Comparison of ENCODE assay signal across 8 cellular contexts in the genomic region with DNA sequence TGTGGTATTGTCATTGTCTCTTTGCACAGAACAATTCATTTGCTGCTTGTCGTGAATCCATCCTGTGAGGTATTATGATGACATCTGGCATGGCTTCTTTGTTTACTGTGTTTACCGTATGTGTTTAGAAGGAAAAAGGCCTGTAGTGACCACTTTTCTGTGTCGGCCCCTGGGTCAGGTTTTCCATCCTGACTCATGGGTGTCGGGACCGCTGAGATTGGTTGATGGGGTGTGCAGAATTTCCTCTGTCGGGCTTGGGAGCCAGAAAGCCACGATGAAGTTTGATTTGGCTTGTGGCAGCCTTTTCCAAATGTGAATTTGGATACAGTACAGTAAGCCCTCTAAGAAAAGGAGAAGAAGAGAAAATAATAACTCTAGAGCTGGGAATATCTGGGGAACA.
DNase-seq lines count a peak whose midpoint lies in the region; ATAC-seq and TF ChIP-seq lines count a peak whose summit lies in the region.

No MANE protein-coding gene starts in this region.

- peak overlapping the region; percentile 97 for H3K27ac ChIP-seq in GM23248

- H4K20me1 ChIP-seq in GM23248 (ENCODE audit: insufficient read depth): peaks cover 24% of the 10 kb centered on the region

- DNase-seq in GM23248 (peak; percentile 87), T1000 (lab: John Stamatoyannopoulos, UW) (peak; percentile 44), glutamatergic neuron (no peak), renal cortical epithelial cell (ENCODE audit: low read depth) (peak; percentile 63), G401 (ENCODE audit: low spot score) (no peak), COR-L47 (lab: John Stamatoyannopoulos, UW) (no peak), foreskin melanocyte (no peak)

- H3K4me3 Mint-ChIP-seq in glutamatergic neuron (ENCODE audit: unreplicated experiment): peak overlapping the region; percentile 1

- H3K4me1 Mint-ChIP-seq in glutamatergic neuron (ENCODE audit: low read depth, unreplicated experiment): peaks cover 9% of the 10 kb centered on the region

- H3K36me3 Mint-ChIP-seq in glutamatergic neuron (ENCODE audit: unreplicated experiment): no peaks in the 10 kb centered on the region

- peak overlapping the region; percentile 87 for H3K9ac ChIP-seq in GM23248

- peaks cover 82% of the 10 kb centered on the region for H3K4me1 ChIP-seq in GM23248 (ENCODE audit: insufficient read depth)

- WGBS in GM23248 (ENCODE audit: low coverage in 1 of 2, low lambda C conversion rate in 2 of 2, missing lambda C conversion rate in 2 of 2), 2 experiments: 1 to 2% methylated on average over 7 of the region's 7 CpGs

- H3K36me3 ChIP-seq in GM23248 (ENCODE audit: low read depth): 0 out of 2 replicates have a peak, but pooled peaks cover 5% of the 10 kb centered on the region

- ATAC-seq in HG02938 (IDR thresholded peaks at IDR 0.05; ENCODE audit: unreplicated experiment): no peak

- no peak for TF ChIP-seq CTCF in glutamatergic neuron (IDR thresholded peaks at IDR 0.05; ENCODE audit: partially characterized antibody, unreplicated experiment)

- H3K4me2 ChIP-seq in GM23248 (ENCODE audit: unreplicated experiment): peak overlapping the region; percentile 76

- no peaks in the 10 kb centered on the region for H3K9me2 ChIP-seq in GM23248 (ENCODE audit: insufficient read depth)

- H3K27ac Mint-ChIP-seq in glutamatergic neuron (ENCODE audit: unreplicated experiment): peak overlapping the region; percentile 13

- no peaks in the 10 kb centered on the region for H3K9me3 ChIP-seq in GM23248 (ENCODE audit: low read depth)

- H2AFZ ChIP-seq in GM23248: no peak overlapping the region

- peaks cover 81% of the 10 kb centered on the region for H3F3A ChIP-seq in GM23248 (ENCODE audit: insufficient read depth)

- H3K4me3 ChIP-seq in GM23248: peak overlapping the region; percentile 45

- no peaks in the 10 kb centered on the region for H3K27me3 ChIP-seq in GM23248 (replicated peaks; ENCODE audit: insufficient read depth)

- peaks cover 3% of the 10 kb centered on the region for H3K9me3 Mint-ChIP-seq in glutamatergic neuron (ENCODE audit: unreplicated experiment)

- in situ Hi-C loops in GM23248 (cut with MboI): no loop called here
- in situ Hi-C loops in G401 (cut with HindIII; ENCODE audit: low sequenced_read_pairs): no loop called here

- H3K27me3 Mint-ChIP-seq in glutamatergic neuron (ENCODE audit: unreplicated experiment): no peaks in the 10 kb centered on the region

- peaks cover 96% of the 10 kb centered on the region for H3K79me2 ChIP-seq in GM23248 (ENCODE audit: insufficient read depth)

Comparison
In these comparisons a context has a peak if more than half of its experiments do, and no peak if none do; other contexts are left out.
1. DNase-seq: peak in GM23248 (single experiment), T1000 (single experiment) and renal cortical epithelial cell (single experiment); none in glutamatergic neuron (single experiment), G401 (single experiment), COR-L47 (single experiment) and foreskin melanocyte (single experiment).